ENCODE assay signal across 8 cellular contexts in the genomic region with DNA sequence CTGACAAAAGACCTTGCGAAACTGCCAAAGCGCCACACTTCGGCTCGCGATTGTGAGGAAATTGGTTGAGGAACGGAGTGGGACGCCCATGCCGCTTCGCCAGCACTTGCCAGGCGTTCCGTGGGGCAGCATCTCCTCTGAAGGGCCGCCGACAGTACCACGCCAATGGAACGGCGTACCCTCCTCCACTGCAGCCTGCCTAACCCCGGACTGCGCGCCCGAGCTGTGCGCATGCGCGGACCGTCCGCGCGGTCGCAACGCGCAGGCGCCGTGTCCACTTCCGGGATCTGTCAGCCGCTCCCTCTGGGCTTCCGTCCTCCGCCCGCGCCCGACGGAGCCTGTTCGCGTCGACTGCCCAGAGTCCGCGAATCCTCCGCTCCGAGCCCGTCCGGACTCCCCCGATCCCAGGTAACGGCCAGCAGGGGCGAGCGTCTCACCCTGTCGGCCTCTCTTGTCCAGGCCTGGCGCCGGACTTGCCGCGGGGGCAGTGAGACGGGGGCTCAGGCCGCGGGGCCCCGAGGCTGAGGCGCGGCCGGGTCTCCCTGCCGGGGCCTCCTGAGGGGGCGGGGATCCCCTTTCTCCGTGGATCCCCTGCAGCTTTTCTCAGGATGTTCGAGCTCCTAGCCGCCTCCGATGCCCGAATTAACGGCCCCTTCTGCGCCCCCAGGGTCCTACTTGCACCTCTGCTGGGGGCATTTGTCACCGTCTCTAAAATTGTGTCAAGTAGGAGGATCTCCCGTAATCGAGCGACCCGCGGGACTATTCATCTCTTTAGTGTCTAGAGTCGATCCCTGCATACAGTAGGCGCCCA. TPM values are rescaled to one million over a fixed set of nuclear protein-coding genes. Genes with fewer than 3 reads are reported as not detected.
A peak's percentile ranks its signal among the peaks of the same experiment; 100 is the strongest.
DNase-seq lines count a peak whose midpoint lies in the region; ATAC-seq and TF ChIP-seq lines count a peak whose summit lies in the region.

A gene (plus strand): TSS at position 302 of the 811 bp plus-strand sequence. CDS start 7,456 bp downstream, outside the sequence.

- peak; percentile 95 to 96 for ATAC-seq in natural killer cell treated with Interleukin-12 subunit alpha and Interleukin-12 subunit beta and Interleukin-15 and Interleukin-18, amount 100 ng/mL, for 72 hours

- H3K27me3 Mint-ChIP-seq in natural killer cell treated with Interleukin-12 subunit alpha and Interleukin-12 subunit beta and Interleukin-15 and Interleukin-18, amount 100 ng/mL, for 72 hours, result peaks cover 0 to 3% of the 10 kb centered on the region in 2 donors

- H3K36me3 ChIP-seq in H7 (replicated peaks; ENCODE audit: control insufficient read depth, insufficient read depth, low read length), result no peaks in the 10 kb centered on the region

- TF ChIP-seq CTCF in fibroblast of pulmonary artery (IDR thresholded peaks at IDR 0.05; ENCODE audit: low read length, missing control alignments), result peak; percentile 17

- H3K4me3 ChIP-seq in H7 (ENCODE audit: insufficient read depth, low read depth, low read length) (peak within 1 kb of the TSS; percentile 92), fibroblast of pulmonary artery (replicated peaks; ENCODE audit: low read depth, low read length) (peak within 1 kb of the TSS; percentile 83)

- H3K4me1 Mint-ChIP-seq in natural killer cell treated with Interleukin-12 subunit alpha and Interleukin-12 subunit beta and Interleukin-15 and Interleukin-18, amount 100 ng/mL, for 72 hours (ENCODE audit: low read depth in 2 of 2), result peaks cover 25 to 42% of the 10 kb centered on the region in 2 donors

- DNase-seq in ELR (ENCODE audit: low read depth) (peak; percentile 92), H7 (peak; percentile 99), M059J (ENCODE audit: low read depth) (peak; percentile 92), fibroblast of pulmonary artery (ENCODE audit: low read depth) (peak; percentile 95)
- DNase-seq in activated T-helper 9 cell treated with anti-CD3 and anti-CD28 coated beads, Interleukin-2, amount 50 U/mL, for 16 hours (ENCODE audit: low read depth), result peak; percentile 88
- DNase-seq in natural killer cell treated with Interleukin-12 subunit alpha and Interleukin-12 subunit beta and Interleukin-15 and Interleukin-18, amount 100 ng/mL, for 72 hours (ENCODE audit: low spot score), result peak; percentile 93
- peak; percentile 84 for DNase-seq in stimulated activated naive CD4-positive, alpha-beta T cell treated with Interleukin-2 at 50 U/mL for 16 hours (lab: John Stamatoyannopoulos, UW)

- TF ChIP-seq POLR2A in Raji (IDR thresholded peaks at IDR 0.05; ENCODE audit: insufficient read depth, low read depth, low read length), result peak; percentile 100

- H3K4me3 Mint-ChIP-seq in natural killer cell treated with Interleukin-12 subunit alpha and Interleukin-12 subunit beta and Interleukin-15 and Interleukin-18, amount 100 ng/mL, for 72 hours, result peak within 1 kb of the TSS; percentile 98

- peaks cover 9% of the 10 kb centered on the region for H3K36me3 Mint-ChIP-seq in natural killer cell treated with Interleukin-12 subunit alpha and Interleukin-12 subunit beta and Interleukin-15 and Interleukin-18, amount 100 ng/mL, for 72 hours

- H3K9me3 Mint-ChIP-seq in natural killer cell treated with Interleukin-12 subunit alpha and Interleukin-12 subunit beta and Interleukin-15 and Interleukin-18, amount 100 ng/mL, for 72 hours, result no peaks in the 10 kb centered on the region

- no peaks in the 10 kb centered on the region for H3K27me3 ChIP-seq in H7 (ENCODE audit: control insufficient read depth, insufficient read depth, low read length)

- peak within 1 kb of the TSS; percentile 82 to 98 for H3K27ac Mint-ChIP-seq in natural killer cell treated with Interleukin-12 subunit alpha and Interleukin-12 subunit beta and Interleukin-15 and Interleukin-18, amount 100 ng/mL, for 72 hours

RNA-seq across cellular contexts. Expression of the gene that starts here (rescaled TPM):
- total RNA-seq in H7 (2014; rRNA removed; shearing (Covaris generic)), result 168 and 188 TPM in 2 replicates
- 252 and 349 TPM in 2 replicates for total RNA-seq in M059J (2014; rRNA removed; shearing (Covaris generic))
- total RNA-seq in natural killer cell treated with Interleukin-12 subunit alpha and Interleukin-12 subunit beta and Interleukin-15 and Interleukin-18, amount 100 ng/mL, for 72 hours, result 10 to 100 TPM; 72.4 to 88.0 TPM

Comparison
In these comparisons a context has a peak if more than half of its experiments do, and no peak if none do; other contexts are left out.
1. Peak in every context shown above with its lines: DNase-seq, ATAC-seq and H3K4me3 ChIP-seq.